Comparison of ENCODE assay signal across 8 cellular contexts in genomic region chr1:64934115-64934880, GRCh38. TPM values are rescaled to one million over a fixed set of nuclear protein-coding genes. Genes with fewer than 3 reads are reported as not detected.
DNase-seq lines count a peak whose midpoint lies in the region; ATAC-seq lines count a peak whose summit lies in the region.

No MANE protein-coding gene starts in this region.

- no CpG with 5 or more reads among the region's 9 CpGs for WGBS in trophoblast cell (ENCODE audit: extremely low coverage, insufficient coverage, insufficient read length)

- no peak overlapping the region for H3K23ac ChIP-seq in trophoblast cell (ENCODE audit: low read length)

- H2AK5ac ChIP-seq in trophoblast cell (ENCODE audit: low read length): no peak overlapping the region

- H3K4me2 ChIP-seq in trophoblast cell (ENCODE audit: low read length): no peak overlapping the region

- peaks cover 0 to 2% of the 10 kb centered on the region in 2 donors for H3K27me3 Mint-ChIP-seq in CD8-positive, alpha-beta memory T cell

- H3K36me3 Mint-ChIP-seq in CD8-positive, alpha-beta memory T cell: peaks cover 0 to 20% (median 3%) of the 10 kb centered on the region in 3 donors

- H2BK120ac ChIP-seq in trophoblast cell (ENCODE audit: insufficient read depth, low read length, poor library complexity): no peak overlapping the region

- no peak overlapping the region for H3K4ac ChIP-seq in trophoblast cell (ENCODE audit: low read depth, low read length)

- POLR2A ChIA-PET in CD8-positive, alpha-beta memory T cell (lab: Charles Lee): no interaction called here

- H4K8ac ChIP-seq in trophoblast cell (ENCODE audit: low read depth, low read length): no peak overlapping the region

- H2AFZ ChIP-seq in trophoblast cell (ENCODE audit: insufficient read depth, low read length, poor library complexity): no peak overlapping the region

- DNase-seq in CD8-positive, alpha-beta memory T cell: no peak
- DNase-seq in RPMI7951 (ENCODE audit: low read depth) (peak; percentile 74), fibroblast of gingiva (ENCODE audit: low read depth) (peak; percentile 91), trophoblast cell (peak; percentile 45 to 70), DMS79 (lab: John Stamatoyannopoulos, UW) (no peak), inferior parietal cortex (ENCODE audit: extremely low spot score) (no peak), NCI-H748 treated with DMSO at 0.1 percent for 48 hours (lab: John Stamatoyannopoulos, UW) (no peak)

- no peaks in the 10 kb centered on the region for H3K79me2 ChIP-seq in trophoblast cell (ENCODE audit: control insufficient read depth, insufficient read depth, low read length, poor library complexity)

- no peak overlapping the region for H2BK12ac ChIP-seq in trophoblast cell (ENCODE audit: low read length)

- H3K4me1 ChIP-seq in CD8-positive, alpha-beta memory T cell (ENCODE audit: insufficient read depth, low read length): peaks cover 36% of the 10 kb centered on the region
- H3K4me1 ChIP-seq in trophoblast cell (ENCODE audit: control insufficient read depth in 1 of 2, insufficient read depth in 2 of 2, low read length in 2 of 2): peaks cover 10 to 12% of the 10 kb centered on the region in 2 experiments

- no peaks in the 10 kb centered on the region for H3K36me3 ChIP-seq in CD8-positive, alpha-beta memory T cell (ENCODE audit: insufficient read depth, low read length)
- no peaks in the 10 kb centered on the region for H3K36me3 ChIP-seq in trophoblast cell (ENCODE audit: control insufficient read depth in 1 of 2, insufficient read depth in 2 of 2, low read length in 2 of 2)

- no peak overlapping the region for H2BK5ac ChIP-seq in trophoblast cell (ENCODE audit: low read depth, low read length, poor library complexity)

- H3K9me3 ChIP-seq in CD8-positive, alpha-beta memory T cell (ENCODE audit: low read length): no peaks in the 10 kb centered on the region
- peaks cover 3% of the 10 kb centered on the region for H3K9me3 ChIP-seq in trophoblast cell (ENCODE audit: insufficient read depth, low read depth, low read length)

- H4K12ac ChIP-seq in trophoblast cell (ENCODE audit: low read depth, low read length): peak overlapping the region; percentile 13

- H3K9ac ChIP-seq in trophoblast cell (ENCODE audit: low read length): no peak overlapping the region

- peaks cover 86 to 93% (median 92%) of the 10 kb centered on the region in 3 donors for H3K4me1 Mint-ChIP-seq in CD8-positive, alpha-beta memory T cell

- peak overlapping the region in 5 of 7 donors; percentile 9 to 64 (median 26) for H3K4me3 Mint-ChIP-seq in CD8-positive, alpha-beta memory T cell

- H3K14ac ChIP-seq in trophoblast cell (ENCODE audit: low read length): no peak overlapping the region

- H3K27ac Mint-ChIP-seq in CD8-positive, alpha-beta memory T cell: peak overlapping the region; percentile 2 to 76 (median 42)

- peak overlapping the region; percentile 28 for H4K91ac ChIP-seq in trophoblast cell (ENCODE audit: low read depth, low read length)

- no peaks in the 10 kb centered on the region for H3K79me1 ChIP-seq in trophoblast cell (ENCODE audit: low read length)

- no peak overlapping the region for H3K4me3 ChIP-seq in CD8-positive, alpha-beta memory T cell (ENCODE audit: low read length)
- no peak overlapping the region for H3K4me3 ChIP-seq in trophoblast cell (ENCODE audit: low read depth, low read length)

- no peak for ATAC-seq in HG03342 (IDR thresholded peaks at IDR 0.05; ENCODE audit: unreplicated experiment)

- CTCF ChIA-PET in CD8-positive, alpha-beta memory T cell (lab: Charles Lee): no interaction called here

- H3K27me3 ChIP-seq in CD8-positive, alpha-beta memory T cell (ENCODE audit: insufficient read depth, low read length, poor library complexity, severe bottlenecking): no peaks in the 10 kb centered on the region
- no peaks in the 10 kb centered on the region for H3K27me3 ChIP-seq in trophoblast cell (ENCODE audit: insufficient read depth, low read length)

- peak overlapping the region; percentile 19 for H3K18ac ChIP-seq in trophoblast cell (ENCODE audit: low read length)

- H3K9me3 Mint-ChIP-seq in CD8-positive, alpha-beta memory T cell: no peaks in the 10 kb centered on the region

- no peak overlapping the region for H3K27ac ChIP-seq in CD8-positive, alpha-beta memory T cell (ENCODE audit: low read depth, low read length)
- no peak overlapping the region for H3K27ac ChIP-seq in trophoblast cell (ENCODE audit: low read depth, low read length)

RNA-seq across cellular contexts. Expression of gene JAK1, which starts 32.1 kb away (rescaled TPM):
- 100 to 1,000 TPM; 106 to 108 TPM for total RNA-seq in CD8-positive, alpha-beta memory T cell
- 300 TPM for polyA plus RNA-seq in CD8-positive, alpha-beta memory T cell
- total RNA-seq in RPMI7951 (2014; rRNA removed; shearing (Covaris generic)): 59.0 and 72.1 TPM in 2 replicates
- 35.4 and 36.0 TPM in 2 replicates for polyA plus RNA-seq in trophoblast cell (2013)

Comparison
In these comparisons a context has a peak if more than half of its experiments do, and no peak if none do; other contexts are left out.
1. DNase-seq: peak in RPMI7951 (single experiment), fibroblast of gingiva (single experiment) and trophoblast cell (2 of 2); none in CD8-positive, alpha-beta memory T cell (0 of 5), DMS79 (single experiment), inferior parietal cortex (single experiment) and NCI-H748 treated with DMSO at 0.1 percent for 48 hours (single experiment).